14 cellular contexts compared by ENCODE assay signal in genomic region chr3:149018247-149018646, GRCh38. TPM values are rescaled to one million over a fixed set of nuclear protein-coding genes. Genes with fewer than 3 reads are reported as not detected.
DNase-seq lines count a peak whose midpoint lies in the region; ATAC-seq and TF ChIP-seq lines count a peak whose summit lies in the region.
"Had no signal": no experiment of that assay in that cellular context is flagged by ENCODE, and none has a peak within 500 bp of the region (broad histone marks: within the 10 kb centered on the region; RNA-seq: fewer than 3 reads in every experiment).

No MANE protein-coding gene starts in this region.

- POLR2A ChIA-PET in SK-N-SH (lab: Yijun Ruan, JAX) = no interaction called here

- no peak for TF ChIP-seq EP300 in SK-N-SH (IDR thresholded peaks at IDR 0.05; ENCODE audit: borderline replicate concordance in 1 of 2, low read depth in 1 of 2, low read length in 1 of 2)

- H3K27me3 ChIP-seq in SK-N-SH (ENCODE audit: insufficient read depth) (no peaks in the 10 kb centered on the region), fibroblast of lung (ENCODE audit: control insufficient read depth, insufficient read depth, low read length) (no peaks in the 10 kb centered on the region), gastrocnemius medialis (no peaks in the 10 kb centered on the region)

- no peak for TF ChIP-seq CTCF in SK-N-SH (IDR thresholded peaks at IDR 0.05)
- TF ChIP-seq CTCF in fibroblast of lung (conservative IDR thresholded peaks at IDR 0.05 in 1 of 2, IDR thresholded peaks at IDR 0.05 in 1 of 2; ENCODE audit: low read depth in 1 of 2, low read length in 2 of 2) = no peak
- TF ChIP-seq CTCF in gastrocnemius medialis (IDR thresholded peaks at IDR 0.05 in 4 of 5, conservative IDR thresholded peaks at IDR 0.05 in 1 of 5) = no peak
- no peak for TF ChIP-seq CTCF in GM13976 (IDR thresholded peaks at IDR 0.05; ENCODE audit: borderline replicate concordance, control extremely low read depth, extremely low read depth, insufficient read depth, missing control alignments)

- in situ Hi-C loops in gastrocnemius medialis (cut with MboI; ENCODE audit: low sequenced_read_pairs in 4 of 4) (loop anchor here in 1 of 4 donors (25.0 kb wide), 1 partner anchor 1044 kb away; no protein-coding TSS in a partner anchor), GM13976 (cut with MboI; ENCODE audit: low sequenced_read_pairs, unreplicated experiment) (no loop called here)

- H3F3A ChIP-seq in SK-N-SH (replicated peaks; ENCODE audit: insufficient read depth) = peaks cover 26% of the 10 kb centered on the region

- H2AFZ ChIP-seq in SK-N-SH (ENCODE audit: low read depth) (no peak overlapping the region), fibroblast of lung (ENCODE audit: low read length) (no peak overlapping the region)

- H3K9ac ChIP-seq in SK-N-SH (0 out of 2 replicates have a peak overlapping the region, but pooled peaks have one; percentile 1), fibroblast of lung (ENCODE audit: insufficient read depth, low read length) (no peak overlapping the region)

- H4K20me1 ChIP-seq in SK-N-SH (ENCODE audit: insufficient read depth) (no peaks in the 10 kb centered on the region), fibroblast of lung (ENCODE audit: control insufficient read depth, extremely low read depth, insufficient read depth, low read length) (no peaks in the 10 kb centered on the region)

- CTCF ChIA-PET in SK-N-SH (lab: Yijun Ruan, JAX) = no interaction called here

- no peak overlapping the region for H3K4me2 ChIP-seq in SK-N-SH
- H3K4me2 ChIP-seq in fibroblast of lung (ENCODE audit: extremely low read depth, insufficient read depth, low read length) = no peak overlapping the region

- H3K36me3 ChIP-seq in SK-N-SH (replicated peaks in 1 of 2; ENCODE audit: control insufficient read depth in 1 of 2, insufficient read depth in 2 of 2, low read length in 1 of 2) (peaks cover 3 to 9% of the 10 kb centered on the region in 2 experiments), fibroblast of lung (ENCODE audit: control insufficient read depth, insufficient read depth, low read length) (no peaks in the 10 kb centered on the region), gastrocnemius medialis (peaks cover 0 to 36% of the 10 kb centered on the region in 2 donors)

- intact Hi-C loops in gastrocnemius medialis (cut with DNase I; ENCODE audit: low total_unique reads) = loop anchor here (2.0 to 10.0 kb wide), 6 partner anchors 61 to 1387 kb away; partner anchors contain the start of genes PFN2 and TSC22D2

- no peaks in the 10 kb centered on the region for H3K9me2 ChIP-seq in SK-N-SH

- peak overlapping the region in 1 of 2 experiments; percentile 93; a peak in 1 of 4 replicates for H3K27ac ChIP-seq in SK-N-SH (ENCODE audit: low read depth in 2 of 2, low read length in 1 of 2)
- H3K27ac ChIP-seq in fibroblast of lung (ENCODE audit: insufficient read depth, low read length) = peak overlapping the region; percentile 24
- H3K27ac ChIP-seq in gastrocnemius medialis = peak overlapping the region; percentile 98 to 100 (median 100)
- H3K27ac ChIP-seq: 22Rv1 had no signal

- no peak overlapping the region for H3K4me3 ChIP-seq in SK-N-SH (ENCODE audit: low read depth in 2 of 2, low read length in 1 of 2)
- H3K4me3 ChIP-seq in fibroblast of lung (replicated peaks in 1 of 4; ENCODE audit: control extremely low read depth in 1 of 4, insufficient read depth in 1 of 4, low read depth in 3 of 4, low read length in 4 of 4) = no peak overlapping the region
- no peak overlapping the region for H3K4me3 ChIP-seq in gastrocnemius medialis

- H3K79me2 ChIP-seq in SK-N-SH (ENCODE audit: insufficient read depth) = no peaks in the 10 kb centered on the region
- H3K79me2 ChIP-seq in fibroblast of lung (ENCODE audit: control insufficient read depth, insufficient read depth, low read length) = no peaks in the 10 kb centered on the region

- ATAC-seq in SK-N-SH treated with all-trans-retinoic acid at 6 μM for 48 hours (no peak), gastrocnemius medialis (peak; percentile 12 to 23)

- WGBS in SK-N-SH (ENCODE audit: low lambda C conversion rate) = 100% methylated on average over 1 of the region's 1 CpG

- no peak for TF ChIP-seq POLR2A in gastrocnemius medialis (IDR thresholded peaks at IDR 0.05)

- TF ChIP-seq RAD21 in SK-N-SH (IDR thresholded peaks at IDR 0.05; ENCODE audit: low read length) = no peak

- H3K4me1 ChIP-seq in SK-N-SH (ENCODE audit: control insufficient read depth in 1 of 2, insufficient read depth in 2 of 2, low read depth in 1 of 2, low read length in 1 of 2) (peaks cover 0 to 51% of the 10 kb centered on the region in 2 experiments; a peak in 2 of 4 replicates), fibroblast of lung (ENCODE audit: control insufficient read depth, extremely low read depth, insufficient read depth, low read length) (peaks cover 27% of the 10 kb centered on the region), gastrocnemius medialis (peaks cover 88 to 96% of the 10 kb centered on the region in 2 donors)

- no peaks in the 10 kb centered on the region for H3K9me3 ChIP-seq in SK-N-SH
- no peaks in the 10 kb centered on the region for H3K9me3 ChIP-seq in fibroblast of lung (ENCODE audit: control insufficient read depth, insufficient read depth, low read depth, low read length)
- no peaks in the 10 kb centered on the region for H3K9me3 ChIP-seq in gastrocnemius medialis

- DNase-seq in SK-N-SH = no peak
- DNase-seq in NCI-H226 = peak; percentile 18
- DNase-seq in fibroblast of lung (ENCODE audit: low read depth in 2 of 2) = peak; percentile 48 to 60
- DNase-seq in gastrocnemius medialis = no peak
- no peak for DNase-seq in GM13976 (ENCODE audit: low spot score)
- DNase-seq in NCI-H1436 treated with DMSO at 0.1 percent for 48 hours (lab: John Stamatoyannopoulos, UW) = no peak
- no peak for DNase-seq in amniotic stem cell (lab: John Stamatoyannopoulos, UW)
- DNase-seq: CD4-positive, alpha-beta T cell; effector CD4-positive, alpha-beta T cell; NCI-H187 treated with DMSO at 0.1 percent for 48 hours; NCI-H748 treated with DMSO at 0.1 percent for 48 hours; stimulated activated CD4-positive, alpha-beta T cell treated with anti-CD3 and anti-CD28 coated beads, Interleukin-1b, Interleukin-23, amount 100 ng/mL, for 48 hours had no signal

TF ChIP-seq in SK-N-SH, 30 proteins besides CTCF, POLR2A, EP300 and RAD21 (continues in another document):
- TF ChIP-seq MXI1 (IDR thresholded peaks at IDR 0.05; ENCODE audit: low read depth, low read length) = no peak
- no peak for TF ChIP-seq MAX (IDR thresholded peaks at IDR 0.05; ENCODE audit: low read depth)
- no peak for TF ChIP-seq YY1 (IDR thresholded peaks at IDR 0.05; ENCODE audit: low read depth)
- TF ChIP-seq IRF3 (IDR thresholded peaks at IDR 0.05; ENCODE audit: low read depth, low read length) = no peak

TF ChIP-seq in SK-N-SH treated with all-trans-retinoic acid at 6 μM for 48 hours, 23 proteins besides CTCF, POLR2A, EP300 and RAD21:
- TF ChIP-seq TSHZ2 (CRISPR knock-in tag; IDR thresholded peaks at IDR 0.05) = no peak
- no peak for TF ChIP-seq ZNF8 (CRISPR knock-in tag; IDR thresholded peaks at IDR 0.05)
- TF ChIP-seq ZC3H10 (CRISPR knock-in tag; IDR thresholded peaks at IDR 0.05) = no peak
- no peak for TF ChIP-seq ISL1 (CRISPR knock-in tag; IDR thresholded peaks at IDR 0.05)
- TF ChIP-seq CSRNP3 (CRISPR knock-in tag; IDR thresholded peaks at IDR 0.05) = no peak
- no peak for TF ChIP-seq ZFP30 (CRISPR knock-in tag; IDR thresholded peaks at IDR 0.05)

RNA-seq across cellular contexts. Expression of gene GYG1, which starts 26.9 kb away (rescaled TPM):
- polyA plus RNA-seq in SK-N-SH (2012; rRNA removed) (16.8 and 21.7 TPM in 2 replicates), fibroblast of lung (88.5 and 224 TPM in 2 replicates)
- polyA plus RNA-seq in SK-N-SH (2012; cell fraction: cytosol; rRNA removed) = 21.0 and 23.2 TPM in 2 replicates
- 8.8 and 20.0 TPM in 2 replicates for polyA plus RNA-seq in SK-N-SH (2012; cell fraction: nucleus; rRNA removed)
- total RNA-seq in fibroblast of lung (43.1 and 71.5 TPM in 2 replicates), gastrocnemius medialis (100 to 1,000 TPM; 298 to 526 (median 331) TPM)
- polyA plus RNA-seq in fibroblast of lung (2012) = 113 and 232 TPM in 2 replicates
- 36.2 and 86.0 TPM in 2 replicates for polyA minus RNA-seq in fibroblast of lung (ENCODE audit: low replicate concordance)

Comparison
In these comparisons a context has a peak if more than half of its experiments do, and no peak if none do; other contexts are left out.
1. DNase-seq: peak in NCI-H226 (single experiment) and fibroblast of lung (2 of 2); none in SK-N-SH (single experiment), gastrocnemius medialis (0 of 2), GM13976 (single experiment), NCI-H1436 treated with DMSO at 0.1 percent for 48 hours (single experiment) and amniotic stem cell (single experiment).